29 cellular contexts compared by ENCODE assay signal in genomic region chr1:38805036-38805435, GRCh38. TPM values are rescaled to one million over a fixed set of nuclear protein-coding genes. Genes with fewer than 3 reads are reported as not detected.
DNase-seq lines count a peak whose midpoint lies in the region; ATAC-seq and TF ChIP-seq lines count a peak whose summit lies in the region.
"Had no signal": no experiment of that assay in that cellular context is flagged by ENCODE, and none has a peak within 500 bp of the region (broad histone marks: within the 10 kb centered on the region; RNA-seq: fewer than 3 reads in every experiment).

No MANE protein-coding gene starts in this region.

- H2AFZ ChIP-seq in H9 (ENCODE audit: low read length), result no peak overlapping the region
- no peak overlapping the region for H2AFZ ChIP-seq in neural progenitor cell (replicated peaks)
- H2AFZ ChIP-seq: PC-9 had no signal

- H2BK20ac ChIP-seq in H9 (ENCODE audit: low read depth, low read length, poor library complexity, severe bottlenecking), result no peak overlapping the region

- no peak overlapping the region for H2BK5ac ChIP-seq in H9 (ENCODE audit: insufficient read length, low read length)

- DNase-seq in H9 (no peak), neural progenitor cell (ENCODE audit: low spot score) (no peak), body of pancreas (no peak), ACHN (no peak), AG20443 (ENCODE audit: low spot score) (no peak)
- DNase-seq: BE2C; Calu3; CD8-positive, alpha-beta memory T cell; DMS79 treated with DMSO at 0.1 percent for 48 hours; GF-D8; HFFc6; NCI-H1048; NCI-H1417; NCI-H1694; NCI-H2029 treated with DMSO at 0.1 percent for 48 hours; NCI-H446 treated with DMSO at 0.1 percent for 48 hours; NCI-H82; NK-92 treated with Interleukin-12 subunit alpha and Interleukin-12 subunit beta, amount 100 ng/mL, for 24 hours; PC-9; RPMI8226; SHP77 had no signal

- H3K23me2 ChIP-seq in H9 (ENCODE audit: insufficient read length, low read depth, low read length, poor library complexity, severe bottlenecking), result no peaks in the 10 kb centered on the region

- H3T11ph ChIP-seq in H9 (ENCODE audit: low read length), result no peak overlapping the region

- H3K79me1 ChIP-seq in H9 (ENCODE audit: insufficient read depth, low read depth, low read length, poor library complexity, severe bottlenecking), result no peaks in the 10 kb centered on the region

- H2BK120ac ChIP-seq in H9 (ENCODE audit: low read depth, low read length, poor library complexity, severe bottlenecking), result no peak overlapping the region

- H3K4me3 Mint-ChIP-seq in H9 (peak overlapping the region in 1 of 2 experiments; percentile 53; a peak in 3 of 5 replicates), brain (peak overlapping the region; percentile 29 to 83 (median 43)), neural progenitor cell (peak overlapping the region; percentile 66)
- H3K4me3 Mint-ChIP-seq: CD8-positive, alpha-beta memory T cell; HFFc6; IgD-negative memory B cell had no signal

- H3K36me3 Mint-ChIP-seq in H9 (ENCODE audit: insufficient read depth in 1 of 3, low read depth in 3 of 3), result peaks cover 0 to 2% (median 0%) of the 10 kb centered on the region in 3 experiments; a peak in 3 of 7 replicates
- H3K36me3 Mint-ChIP-seq in brain, result no peaks in the 10 kb centered on the region
- H3K36me3 Mint-ChIP-seq in neural progenitor cell, result no peaks in the 10 kb centered on the region
- H3K36me3 Mint-ChIP-seq: CD14-positive monocyte; CD8-positive, alpha-beta memory T cell; IgD-negative memory B cell had no signal

- no peak overlapping the region for H2BK15ac ChIP-seq in H9 (ENCODE audit: low read depth, low read length)

- H3K27me3 Mint-ChIP-seq in H9 (ENCODE audit: low read depth), result peaks cover 91% of the 10 kb centered on the region
- peaks cover 70% of the 10 kb centered on the region for H3K27me3 Mint-ChIP-seq in brain
- H3K27me3 Mint-ChIP-seq in neural progenitor cell (ENCODE audit: insufficient read depth, low read depth), result peaks cover 28% of the 10 kb centered on the region

- TF ChIP-seq POLR2A in body of pancreas (IDR thresholded peaks at IDR 0.05), result no peak

- H3K4me2 ChIP-seq in H9 (ENCODE audit: insufficient read depth, insufficient read length, low read length), result peak overlapping the region; percentile 39
- peak overlapping the region; percentile 91 for H3K4me2 ChIP-seq in neural progenitor cell
- H3K4me2 ChIP-seq: KMS-11, PC-9 had no signal

- H3K27ac ChIP-seq in H9 (ENCODE audit: insufficient read length, low read depth, low read length) (no peak overlapping the region), iPS-20b (ENCODE audit: low read length) (no peak overlapping the region), neural progenitor cell (no peak overlapping the region), body of pancreas (no peak overlapping the region)
- H3K27ac ChIP-seq: A549, KMS-11, PC-9 had no signal

- ATAC-seq in body of pancreas (no peak), GM21786 (IDR thresholded peaks at IDR 0.05; ENCODE audit: unreplicated experiment) (no peak)

- H2AK5ac ChIP-seq in H9 (ENCODE audit: insufficient read length, low read length), result no peak overlapping the region

- TF ChIP-seq CTCF in H9 (conservative IDR thresholded peaks at IDR 0.05) (no peak), brain (conservative IDR thresholded peaks at IDR 0.05) (no peak), neural progenitor cell (IDR thresholded peaks at IDR 0.05) (no peak), body of pancreas (IDR thresholded peaks at IDR 0.05) (no peak)

- H3K4me1 ChIP-seq in H9 (ENCODE audit: insufficient read depth, low read length) (no peaks in the 10 kb centered on the region; the same call in 1 of the 2 replicates), iPS-20b (ENCODE audit: insufficient read depth, low read length) (peaks cover 14% of the 10 kb centered on the region; the same call in 1 of the 2 replicates), neural progenitor cell (peaks cover 4% of the 10 kb centered on the region), body of pancreas (no peaks in the 10 kb centered on the region)
- H3K4me1 ChIP-seq: A549, BE2C, HAP-1 had no signal

- H3K4me3 ChIP-seq in iPS-20b (ENCODE audit: low read length) (peak overlapping the region; percentile 50; the same call in 1 of the 2 replicates), neural progenitor cell (no peak overlapping the region), body of pancreas (no peak overlapping the region)
- H3K4me3 ChIP-seq: HAP-1, PC-9 had no signal

- in situ Hi-C loops in ACHN (cut with HindIII; ENCODE audit: low pct_ligation_motif_present, low pct_unique_long_range_greater_than_20kb, low sequenced_read_pairs), result loop anchor here (25.0 kb wide), 1 partner anchor 768 kb away; the partner anchor contains the start of gene POU3F1

- no peak overlapping the region for H4K8ac ChIP-seq in H9 (replicated peaks; ENCODE audit: insufficient read length, low read depth, low read length)

- H3K27ac Mint-ChIP-seq in H9 (no peak overlapping the region), brain (peak overlapping the region in 1 of 5 experiments; percentile 6), neural progenitor cell (no peak overlapping the region)
- H3K27ac Mint-ChIP-seq: CD14-positive monocyte; CD8-positive, alpha-beta memory T cell; HFFc6; IgD-negative memory B cell had no signal

- H2BK12ac ChIP-seq in H9 (ENCODE audit: insufficient read length, low read depth, low read length), result no peak overlapping the region

- no peak overlapping the region for H3K18ac ChIP-seq in H9 (ENCODE audit: insufficient read length, low read depth, low read length)

- H3K56ac ChIP-seq in H9 (ENCODE audit: insufficient read length, low read depth, low read length), result no peak overlapping the region

- no peaks in the 10 kb centered on the region for H3K9me3 ChIP-seq in H9 (ENCODE audit: control insufficient read depth, low read depth, low read length)
- H3K9me3 ChIP-seq in iPS-20b (ENCODE audit: insufficient read depth, low read depth, low read length), result no peaks in the 10 kb centered on the region
- H3K9me3 ChIP-seq in neural progenitor cell (ENCODE audit: low read depth), result no peaks in the 10 kb centered on the region
- H3K9me3 ChIP-seq in body of pancreas, result no peaks in the 10 kb centered on the region
- H3K9me3 ChIP-seq: BE2C, HAP-1 had no signal

- no peak overlapping the region for H4K91ac ChIP-seq in H9 (ENCODE audit: insufficient read length, low read depth, low read length)

- peaks cover 4 to 7% of the 10 kb centered on the region in 2 experiments; a peak in 4 of 5 replicates for H3K9me3 Mint-ChIP-seq in H9
- peaks cover 3 to 13% (median 9%) of the 10 kb centered on the region in 5 experiments for H3K9me3 Mint-ChIP-seq in brain
- peaks cover 3% of the 10 kb centered on the region for H3K9me3 Mint-ChIP-seq in neural progenitor cell
- H3K9me3 Mint-ChIP-seq: HFFc6 had no signal

- H3K4me1 Mint-ChIP-seq in H9 (peaks cover 14 to 20% of the 10 kb centered on the region in 2 experiments), brain (peaks cover 11% of the 10 kb centered on the region), neural progenitor cell (peaks cover 15% of the 10 kb centered on the region)

- peaks cover 22% of the 10 kb centered on the region for H3F3A ChIP-seq in neural progenitor cell (ENCODE audit: low read depth)

- no peak overlapping the region for H4K5ac ChIP-seq in H9 (ENCODE audit: insufficient read length, low read depth, low read length)

- H3K14ac ChIP-seq in H9 (ENCODE audit: insufficient read depth, low read length), result no peak overlapping the region

- no CpG with 5 or more reads among the region's 8 CpGs for WGBS in H9 (ENCODE audit: extremely low coverage, insufficient read length, low lambda C conversion rate)
- 45% methylated on average over 8 of the region's 8 CpGs for WGBS in body of pancreas, 2 donors

- no peak overlapping the region for H3K23ac ChIP-seq in H9 (ENCODE audit: insufficient read length, low read depth, low read length)

- no peak overlapping the region for H3K4ac ChIP-seq in H9 (ENCODE audit: low read depth, low read length)

- H3K79me2 ChIP-seq in H9 (ENCODE audit: insufficient read depth, low read length) (no peaks in the 10 kb centered on the region), neural progenitor cell (ENCODE audit: low read depth) (no peaks in the 10 kb centered on the region)

- no peaks in the 10 kb centered on the region for H3K36me3 ChIP-seq in iPS-20b (ENCODE audit: insufficient read depth, low read depth, low read length)
- no peaks in the 10 kb centered on the region for H3K36me3 ChIP-seq in neural progenitor cell
- no peaks in the 10 kb centered on the region for H3K36me3 ChIP-seq in body of pancreas (replicated peaks in 1 of 2; ENCODE audit: insufficient read depth in 1 of 2, low read depth in 2 of 2)
- H3K36me3 ChIP-seq: BE2C, HAP-1 had no signal

- peaks cover 10% of the 10 kb centered on the region; the same call in 1 of the 2 replicates for H3K27me3 ChIP-seq in H9 (ENCODE audit: insufficient read depth, low read length)
- peaks cover 74% of the 10 kb centered on the region for H3K27me3 ChIP-seq in iPS-20b (ENCODE audit: insufficient read depth, low read length)
- H3K27me3 ChIP-seq in neural progenitor cell, result peaks cover 80% of the 10 kb centered on the region
- H3K27me3 ChIP-seq in body of pancreas, result no peaks in the 10 kb centered on the region

- no peak overlapping the region for H3K9ac ChIP-seq in H9 (ENCODE audit: extremely low read depth, insufficient read length, low read length)
- no peak overlapping the region; the same call in 1 of the 2 replicates for H3K9ac ChIP-seq in iPS-20b (ENCODE audit: low read depth, low read length)
- H3K9ac ChIP-seq in neural progenitor cell, result no peak overlapping the region
- H3K9ac ChIP-seq: KMS-11 had no signal

- intact Hi-C loops in body of pancreas (cut with DNase I), result no loop called here

- H4K20me1 ChIP-seq in H9 (ENCODE audit: control insufficient read depth, insufficient read depth, insufficient read length), result no peaks in the 10 kb centered on the region
- H4K20me1 ChIP-seq in neural progenitor cell (ENCODE audit: low read depth), result peaks cover 3% of the 10 kb centered on the region

RNA-seq across cellular contexts. Expression of gene RRAGC, which starts 54.5 kb away (rescaled TPM):
- total RNA-seq in H9 (2021) (17.9 and 19.1 TPM in 2 replicates), neural progenitor cell (ENCODE audit: low replicate concordance) (6.5 and 11.4 TPM in 2 replicates), body of pancreas (1 to 10 TPM; 6.9 to 7.0 TPM)
- polyA plus RNA-seq in brain (ENCODE audit: insufficient read depth, low read depth, low replicate concordance), result 16.0 TPM
